ENCODE assay signal across 15 cellular contexts in genomic region chr1:101167891-101168290, GRCh38.
A peak's percentile ranks its signal among the peaks of the same experiment; 100 is the strongest.
DNase-seq lines count a peak whose midpoint lies in the region; ATAC-seq lines count a peak whose summit lies in the region.
"Had no signal": no experiment of that assay in that cellular context is flagged by ENCODE, and none has a peak within 500 bp of the region (broad histone marks: within the 10 kb centered on the region; RNA-seq: fewer than 3 reads in every experiment).

No MANE protein-coding gene starts in this region.

- POLR2A ChIA-PET in activated CD4-positive, alpha-beta T cell treated with anti-CD3 and anti-CD28 coated beads for 36 hours (lab: Charles Lee) = interaction anchor here (0.9 kb wide), 1 partner anchor 11 kb away, joined by 4 read pairs; no protein-coding TSS in a partner anchor

- H3K27ac Mint-ChIP-seq in activated CD4-positive, alpha-beta T cell treated with anti-CD3 and anti-CD28 coated beads for 36 hours = peak overlapping the region; percentile 74
- peak overlapping the region; percentile 28 for H3K27ac Mint-ChIP-seq in activated T-helper 2 cell treated with anti-CD3 and anti-CD28 coated beads, Interferon-gamma antibody, Interleukin-2, Interleukin-4, amounts not matched to agents 10 μg/mL and 5 μg/mL and 100 μg/mL, durations not matched to agents 14 hours and 24 hours and 36 hours

- H3K4me3 Mint-ChIP-seq in activated CD4-positive, alpha-beta T cell treated with anti-CD3 and anti-CD28 coated beads for 36 hours = no peak overlapping the region
- H3K4me3 Mint-ChIP-seq in activated T-helper 2 cell treated with anti-CD3 and anti-CD28 coated beads, Interferon-gamma antibody, Interleukin-2, Interleukin-4, amounts not matched to agents 10 μg/mL and 5 μg/mL and 100 μg/mL, durations not matched to agents 14 hours and 24 hours and 36 hours (ENCODE audit: low read depth) = no peak overlapping the region

- no peaks in the 10 kb centered on the region for H3K27me3 Mint-ChIP-seq in activated CD4-positive, alpha-beta T cell treated with anti-CD3 and anti-CD28 coated beads for 36 hours
- H3K27me3 Mint-ChIP-seq in activated T-helper 2 cell treated with anti-CD3 and anti-CD28 coated beads, Interferon-gamma antibody, Interleukin-2, Interleukin-4, amounts not matched to agents 10 μg/mL and 5 μg/mL and 100 μg/mL, durations not matched to agents 14 hours and 24 hours and 36 hours (ENCODE audit: low read depth) = no peaks in the 10 kb centered on the region

- no peaks in the 10 kb centered on the region for H3K36me3 Mint-ChIP-seq in activated CD4-positive, alpha-beta T cell treated with anti-CD3 and anti-CD28 coated beads for 36 hours (ENCODE audit: low read depth)
- H3K36me3 Mint-ChIP-seq in activated T-helper 2 cell treated with anti-CD3 and anti-CD28 coated beads, Interferon-gamma antibody, Interleukin-2, Interleukin-4, amounts not matched to agents 10 μg/mL and 5 μg/mL and 100 μg/mL, durations not matched to agents 14 hours and 24 hours and 36 hours (ENCODE audit: low read depth) = peaks cover 14% of the 10 kb centered on the region

- DNase-seq in activated CD4-positive, alpha-beta T cell treated with anti-CD3 and anti-CD28 coated beads for 36 hours = no peak
- no peak for DNase-seq in activated CD4-positive, alpha-beta T cell treated with anti-CD3 and anti-CD28 coated beads for 48 hours
- no peak for DNase-seq in activated T-helper 2 cell treated with anti-CD3 and anti-CD28 coated beads, Interferon-gamma antibody, Interleukin-2, Interleukin-4, amounts not matched to agents 10 μg/mL and 5 μg/mL and 100 μg/mL, durations not matched to agents 14 hours and 24 hours and 36 hours (ENCODE audit: low spot score)
- DNase-seq in left cardiac atrium = no peak
- DNase-seq in NCI-H1092 treated with DMSO at 0.1 percent for 48 hours (lab: John Stamatoyannopoulos, UW) = no peak
- no peak for DNase-seq in activated CD4-positive, alpha-beta T cell treated with anti-CD3 and anti-CD28 coated beads for 1 hour
- DNase-seq: 8988T; activated CD8-positive, alpha-beta memory T cell treated with anti-CD3 and anti-CD28 coated beads, Interleukin-2, amount 50 U/mL, for 48 hours; C1 segment of cervical spinal cord; DMS79 treated with DMSO at 0.1 percent for 48 hours; H7; NCI-H748 treated with DMSO at 0.1 percent for 48 hours had no signal

- CTCF ChIA-PET in activated CD4-positive, alpha-beta T cell treated with anti-CD3 and anti-CD28 coated beads for 36 hours (lab: Charles Lee) = interaction anchor here (0.5 to 1.0 kb wide), 5 partner anchors 9 to 299 kb away, joined by 3 to 4 read pairs (median 3); no protein-coding TSS in a partner anchor

- peaks cover 35% of the 10 kb centered on the region for H3K4me1 Mint-ChIP-seq in activated CD4-positive, alpha-beta T cell treated with anti-CD3 and anti-CD28 coated beads for 36 hours
- H3K4me1 Mint-ChIP-seq in activated T-helper 2 cell treated with anti-CD3 and anti-CD28 coated beads, Interferon-gamma antibody, Interleukin-2, Interleukin-4, amounts not matched to agents 10 μg/mL and 5 μg/mL and 100 μg/mL, durations not matched to agents 14 hours and 24 hours and 36 hours (ENCODE audit: low read depth) = peaks cover 38% of the 10 kb centered on the region

- intact Hi-C loops in activated CD4-positive, alpha-beta T cell treated with anti-CD3 and anti-CD28 coated beads for 36 hours (cut with DNase I, micrococcal nuclease) = loop anchor here in 1 of 2 experiments (1.0 to 2.0 kb wide), 2 partner anchors 10 to 15 kb away; no protein-coding TSS in a partner anchor
- intact Hi-C loops in activated T-helper 2 cell treated with anti-CD3 and anti-CD28 coated beads, Interferon-gamma antibody, Interleukin-2, Interleukin-4, amounts not matched to agents 10 μg/mL and 5 μg/mL and 100 μg/mL, durations not matched to agents 14 hours and 24 hours and 36 hours (cut with micrococcal nuclease) = loop anchor here (1.0 to 2.0 kb wide), 2 partner anchors 10 to 15 kb away; no protein-coding TSS in a partner anchor
- intact Hi-C loops in left cardiac atrium (cut with DNase I) = no loop called here

- peaks cover 4% of the 10 kb centered on the region for H3K9me3 Mint-ChIP-seq in activated CD4-positive, alpha-beta T cell treated with anti-CD3 and anti-CD28 coated beads for 36 hours (ENCODE audit: low read depth)
- peaks cover 3% of the 10 kb centered on the region for H3K9me3 Mint-ChIP-seq in activated T-helper 2 cell treated with anti-CD3 and anti-CD28 coated beads, Interferon-gamma antibody, Interleukin-2, Interleukin-4, amounts not matched to agents 10 μg/mL and 5 μg/mL and 100 μg/mL, durations not matched to agents 14 hours and 24 hours and 36 hours

- ATAC-seq in activated CD4-positive, alpha-beta T cell treated with anti-CD3 and anti-CD28 coated beads for 36 hours = peak; percentile 92
- ATAC-seq in GM19452 (IDR thresholded peaks at IDR 0.05; ENCODE audit: unreplicated experiment) (peak; percentile 81), HG03097 (IDR thresholded peaks at IDR 0.05; ENCODE audit: low FRiP score, unreplicated experiment) (peak; percentile 71), left cardiac atrium (no peak)
- ATAC-seq: HepG2 had no signal

Comparison
In these comparisons a context has a peak if more than half of its experiments do, and no peak if none do; other contexts are left out.
1. ATAC-seq: peak in activated CD4-positive, alpha-beta T cell treated with anti-CD3 and anti-CD28 coated beads for 36 hours (single experiment), GM19452 (single experiment) and HG03097 (single experiment); none in left cardiac atrium (0 of 2).